Comparison of ENCODE assay signal across 31 cellular contexts in the genomic region with DNA sequence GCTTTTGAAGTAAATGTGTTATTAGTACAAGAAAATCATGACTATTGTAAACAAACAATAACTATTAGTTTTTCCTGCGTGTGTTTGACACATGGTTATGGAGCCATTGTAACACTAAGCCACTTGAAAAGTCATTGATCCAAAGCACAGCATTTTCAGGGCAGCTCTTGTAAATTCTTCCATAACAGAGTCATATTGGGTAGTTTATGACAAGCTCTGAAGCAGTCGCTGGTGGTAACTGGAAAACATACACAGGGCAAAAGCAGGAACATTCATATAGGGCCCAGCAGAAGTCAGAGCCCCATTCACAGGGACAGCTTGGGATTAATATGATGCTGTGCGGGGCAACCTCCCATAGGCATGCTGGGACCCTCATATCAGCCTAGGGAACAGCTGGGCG.
"Had no signal": no experiment of that assay in that cellular context is flagged by ENCODE, and none has a peak within 500 bp of the region (broad histone marks: within the 10 kb centered on the region; RNA-seq: fewer than 3 reads in every experiment).

No MANE protein-coding gene starts in this region.

- H3K36me3 ChIP-seq: adrenal gland, cardiac muscle cell, colonic mucosa, heart left ventricle, pancreas, prostate gland, sigmoid colon, stomach, thyroid gland, upper lobe of right lung, WERI-Rb-1 had no signal

- H3K9me3 ChIP-seq: adrenal gland, colonic mucosa, heart left ventricle, pancreas, prostate gland, sigmoid colon, stomach, thyroid gland, upper lobe of right lung had no signal

- H3K27me3 ChIP-seq: adrenal gland, cardiac muscle cell, colonic mucosa, foreskin keratinocyte, heart left ventricle, pancreas, sigmoid colon, stomach, thyroid gland, upper lobe of right lung had no signal

- DNase-seq: activated CD4-positive, alpha-beta T cell treated with anti-CD3 and anti-CD28 coated beads for 48 hours; activated CD4-positive, alpha-beta T cell treated with anti-CD3 and anti-CD28 coated beads, Interleukin-2, amount 50 U/mL, for 48 hours; activated CD8-positive, alpha-beta memory T cell treated with anti-CD3 and anti-CD28 coated beads for 24 hours; activated effector memory CD4-positive, alpha-beta T cell treated with anti-CD3 and anti-CD28 coated beads, Interleukin-2, amount 50 U/mL, for 16 hours; activated naive CD4-positive, alpha-beta T cell treated with anti-CD3 and anti-CD28 coated beads for 36 hours; activated naive CD8-positive, alpha-beta T cell treated with anti-CD3 and anti-CD28 coated beads for 36 hours; adrenal gland; aorta; cerebellar nuclear complex; colonic mucosa; effector memory CD4-positive, alpha-beta T cell; foreskin keratinocyte; heart left ventricle; hypothalamus; immature natural killer cell; kidney; naive thymus-derived CD8-positive, alpha-beta T cell; nucleus accumbens; pancreas; sigmoid colon; small intestine; stimulated activated CD4-positive, alpha-beta T cell treated with anti-CD3 and anti-CD28 coated beads, Interleukin-1b, Interleukin-23, amount 100 ng/mL, for 48 hours; stimulated activated naive B cell treated with anti-CD40 and anti-IgM and Interleukin-4, amounts not matched to agents 10 μg/mL and 1 μg/mL and 100 μg/mL, for 72 hours; stomach; T-helper 17 cell; T1000; thyroid gland; upper lobe of right lung; WERI-Rb-1 had no signal

- H3K4me1 ChIP-seq: adrenal gland, colonic mucosa, foreskin keratinocyte, heart left ventricle, prostate gland, thyroid gland had no signal

- H3K27ac ChIP-seq: adrenal gland, cardiac muscle cell, colonic mucosa, foreskin keratinocyte, heart left ventricle, pancreas, prostate gland, sigmoid colon, stomach, thyroid gland, upper lobe of right lung, WERI-Rb-1 had no signal

- H3K4me3 ChIP-seq: adrenal gland, cardiac muscle cell, colonic mucosa, heart left ventricle, pancreas, prostate gland, sigmoid colon, stomach, thyroid gland, upper lobe of right lung had no signal
